11 cellular contexts compared by ENCODE assay signal in the genomic region with DNA sequence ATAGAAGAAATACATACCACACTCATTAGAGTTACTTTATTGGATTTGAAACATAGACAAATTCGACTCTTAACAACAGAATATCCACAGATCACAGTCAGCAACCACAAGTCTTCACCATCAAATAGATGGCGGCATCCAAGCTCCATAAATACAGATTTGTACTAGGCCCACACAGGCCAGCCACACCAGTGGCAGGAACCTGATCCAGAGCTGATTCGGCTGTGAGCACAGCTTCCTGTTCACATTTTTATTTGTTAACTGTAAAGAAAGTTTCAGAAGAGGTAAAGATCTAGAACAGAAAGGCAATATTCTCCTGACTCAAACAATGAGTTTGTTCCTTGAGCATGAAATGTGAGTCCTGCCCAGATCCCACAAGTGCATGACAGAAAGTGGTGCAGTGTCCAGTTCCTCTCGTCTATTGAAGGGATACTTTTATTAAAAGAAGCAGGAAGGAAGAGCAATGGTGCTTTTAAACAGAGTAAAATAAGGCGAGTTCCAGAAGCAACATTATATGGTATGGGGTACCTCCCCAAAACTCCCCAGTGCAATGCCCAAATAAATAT.
A peak's percentile ranks its signal among the peaks of the same experiment; 100 is the strongest.
DNase-seq lines count a peak whose midpoint lies in the region; FAIRE-seq and TF ChIP-seq lines count a peak whose summit lies in the region.
"Had no signal": no experiment of that assay in that cellular context is flagged by ENCODE, and none has a peak within 500 bp of the region (broad histone marks: within the 10 kb centered on the region; RNA-seq: fewer than 3 reads in every experiment).

No MANE protein-coding gene starts in this region.

- TF ChIP-seq CTCF in vagina (IDR thresholded peaks at IDR 0.05), result no peak

- no peaks in the 10 kb centered on the region for H3K27me3 ChIP-seq in muscle layer of duodenum (ENCODE audit: low read depth, low read length)
- H3K27me3 ChIP-seq in vagina, result no peaks in the 10 kb centered on the region

- no peak for FAIRE-seq in HTR-8/SVneo (lab: Jason Lieb, UNC)
- no peak for FAIRE-seq in RCC 7860 (lab: Jason Lieb, UNC)

- TF ChIP-seq POLR2A in vagina (IDR thresholded peaks at IDR 0.05), result no peak

- H3K9me3 ChIP-seq in muscle layer of duodenum (ENCODE audit: control insufficient read depth in 1 of 2, low read length in 2 of 2) (no peaks in the 10 kb centered on the region), vagina (no peaks in the 10 kb centered on the region)

- H3K4me1 ChIP-seq in muscle layer of duodenum (ENCODE audit: control insufficient read depth in 1 of 2, insufficient read depth in 2 of 2, low read length in 2 of 2) (peaks cover 12 to 33% of the 10 kb centered on the region in 2 donors), vagina (peaks cover 68% of the 10 kb centered on the region)

- DNase-seq in stimulated activated CD4-positive, alpha-beta T cell treated with anti-CD3 and anti-CD28 coated beads, Interleukin-1b, Interleukin-23, amount 100 ng/mL, for 48 hours, result peak; percentile 25
- no peak for DNase-seq in stimulated activated CD4-positive, alpha-beta T cell treated with anti-CD3 and anti-CD28 coated beads, Interleukin-12 subunit alpha, Interleukin-12 subunit beta, amount 100 ng/mL, for 4 hours
- peak; percentile 23 for DNase-seq in activated naive CD4-positive, alpha-beta T cell treated with anti-CD3 and anti-CD28 coated beads, Interleukin-2, amount 50 U/mL, for 16 hours
- DNase-seq in vagina (ENCODE audit: extremely low spot score in 2 of 2), result no peak
- no peak for DNase-seq in NCI-H1930 (lab: John Stamatoyannopoulos, UW)
- DNase-seq in HTR-8/SVneo (ENCODE audit: insufficient read length, low spot score), result no peak
- DNase-seq in RCC 7860 (ENCODE audit: low spot score), result no peak
- DNase-seq: foreskin melanocyte, GOT3, NCI-H1092 treated with DMSO at 0.1 percent for 48 hours had no signal

- no peaks in the 10 kb centered on the region for H3K36me3 ChIP-seq in muscle layer of duodenum (ENCODE audit: control insufficient read depth in 1 of 2, insufficient read depth in 2 of 2, low read length in 2 of 2)
- no peaks in the 10 kb centered on the region for H3K36me3 ChIP-seq in vagina

- intact Hi-C loops in vagina (cut with DNase I), result no loop called here

- H3K27ac ChIP-seq in muscle layer of duodenum (ENCODE audit: low read length) (peak overlapping the region; percentile 88), vagina (peak overlapping the region; percentile 92)

- H3K4me3 ChIP-seq in muscle layer of duodenum (ENCODE audit: low read depth in 1 of 2, low read length in 2 of 2) (no peak overlapping the region), vagina (peak overlapping the region; percentile 2 to 9)

Comparison
In these comparisons a context has a peak if more than half of its experiments do, and no peak if none do; other contexts are left out.
1. DNase-seq: peak in stimulated activated CD4-positive, alpha-beta T cell treated with anti-CD3 and anti-CD28 coated beads, Interleukin-1b, Interleukin-23, amount 100 ng/mL, for 48 hours (single experiment) and activated naive CD4-positive, alpha-beta T cell treated with anti-CD3 and anti-CD28 coated beads, Interleukin-2, amount 50 U/mL, for 16 hours (single experiment); none in stimulated activated CD4-positive, alpha-beta T cell treated with anti-CD3 and anti-CD28 coated beads, Interleukin-12 subunit alpha, Interleukin-12 subunit beta, amount 100 ng/mL, for 4 hours (single experiment), vagina (0 of 2), NCI-H1930 (0 of 2), HTR-8/SVneo (single experiment) and RCC 7860 (single experiment).
2. H3K4me3 ChIP-seq: peak in vagina (2 of 2); none in muscle layer of duodenum (0 of 2).